7 cellular contexts compared by ENCODE assay signal in genomic region chr13:91313103-91313502, GRCh38. TPM values are rescaled to one million over a fixed set of nuclear protein-coding genes. Genes with fewer than 3 reads are reported as not detected.
A peak's percentile ranks its signal among the peaks of the same experiment; 100 is the strongest.
DNase-seq lines count a peak whose midpoint lies in the region; ATAC-seq and TF ChIP-seq lines count a peak whose summit lies in the region.

No MANE protein-coding gene starts in this region.

- H3K4me3 ChIP-seq in osteoblast (ENCODE audit: insufficient read depth, low read length) (no peak overlapping the region), neuronal stem cell (ENCODE audit: low read length in 2 of 2) (no peak overlapping the region)

- H3K4ac ChIP-seq in neuronal stem cell (ENCODE audit: low read length): no peak overlapping the region

- no peak overlapping the region for H2BK120ac ChIP-seq in neuronal stem cell (ENCODE audit: low read depth, low read length)

- no peaks in the 10 kb centered on the region for H3K4me1 ChIP-seq in osteoblast (ENCODE audit: insufficient read depth, low read length)
- H3K4me1 ChIP-seq in neuronal stem cell (ENCODE audit: control insufficient read depth in 2 of 2, insufficient read depth in 1 of 2, low read depth in 1 of 2, low read length in 2 of 2): no peaks in the 10 kb centered on the region

- no peak overlapping the region for H3K18ac ChIP-seq in neuronal stem cell (ENCODE audit: low read length)

- H3K79me1 ChIP-seq in neuronal stem cell (ENCODE audit: low read depth, low read length): no peaks in the 10 kb centered on the region

- no peak overlapping the region for H4K91ac ChIP-seq in neuronal stem cell (ENCODE audit: low read depth, low read length, poor library complexity)

- H2AFZ ChIP-seq in osteoblast (ENCODE audit: low read length) (peak overlapping the region; percentile 43), neuronal stem cell (ENCODE audit: low read length) (no peak overlapping the region)

- H2BK5ac ChIP-seq in neuronal stem cell (ENCODE audit: low read length): no peak overlapping the region

- no peak overlapping the region for H4K8ac ChIP-seq in neuronal stem cell (ENCODE audit: low read depth, low read length)

- H3K79me2 ChIP-seq in osteoblast (ENCODE audit: insufficient read depth, low read length): no peaks in the 10 kb centered on the region

- peak; percentile 85 for ATAC-seq in GM19023 (IDR thresholded peaks at IDR 0.05; ENCODE audit: unreplicated experiment)
- ATAC-seq in HG03066 (IDR thresholded peaks at IDR 0.05; ENCODE audit: low read depth, unreplicated experiment): peak; percentile 85

- no peak overlapping the region for H2BK12ac ChIP-seq in neuronal stem cell (ENCODE audit: low read length)

- TF ChIP-seq CTCF in osteoblast (IDR thresholded peaks at IDR 0.05; ENCODE audit: extremely low read depth, low read depth, low read length): peak; percentile 27

- H4K20me1 ChIP-seq in osteoblast (ENCODE audit: insufficient read depth, low read length): no peaks in the 10 kb centered on the region

- H3K27ac ChIP-seq in osteoblast (ENCODE audit: low read depth, low read length): no peak overlapping the region
- no peak overlapping the region for H3K27ac ChIP-seq in neuronal stem cell (replicated peaks; ENCODE audit: low read length)

- H3K14ac ChIP-seq in neuronal stem cell (ENCODE audit: low read length): no peak overlapping the region

- no CpG with 5 or more reads among the region's 5 CpGs for WGBS in neuronal stem cell (ENCODE audit: extremely low coverage in 2 of 2, insufficient read length in 2 of 2, insufficient replicate concordance in 1 of 2), 2 donors

- H2BK15ac ChIP-seq in neuronal stem cell (ENCODE audit: low read length): no peak overlapping the region

- H2AK5ac ChIP-seq in neuronal stem cell (ENCODE audit: low read depth, low read length): no peak overlapping the region

- H3K4me2 ChIP-seq in osteoblast (ENCODE audit: insufficient read depth, low read length) (peak overlapping the region; percentile 38), neuronal stem cell (ENCODE audit: insufficient read depth, low read length, poor library complexity, severe bottlenecking) (no peak overlapping the region)

- H3K23ac ChIP-seq in neuronal stem cell (ENCODE audit: low read depth, low read length, poor library complexity): no peak overlapping the region

- H3K36me3 ChIP-seq in osteoblast (ENCODE audit: insufficient read depth, low read length) (no peaks in the 10 kb centered on the region), neuronal stem cell (replicated peaks in 1 of 2; ENCODE audit: control insufficient read depth in 2 of 2, insufficient read depth in 2 of 2, low read length in 2 of 2) (no peaks in the 10 kb centered on the region)

- DNase-seq in EL: peak; percentile 2
- DNase-seq in RPMI7951 (ENCODE audit: low read depth): peak; percentile 1
- DNase-seq in dermis microvascular lymphatic vessel endothelial cell (ENCODE audit: low read depth in 2 of 2): peak; percentile 16 to 49
- DNase-seq in osteoblast (ENCODE audit: insufficient read length, low spot score, missing footprints): no peak
- no peak for DNase-seq in neuronal stem cell (ENCODE audit: low spot score)

- H3K9ac ChIP-seq in neuronal stem cell (ENCODE audit: low read depth, low read length, poor library complexity): no peak overlapping the region

- H3K27me3 ChIP-seq in osteoblast (ENCODE audit: insufficient read depth, low read length) (no peaks in the 10 kb centered on the region), neuronal stem cell (ENCODE audit: control insufficient read depth in 3 of 3, insufficient read depth in 3 of 3, low read depth in 1 of 3, low read length in 3 of 3) (no peaks in the 10 kb centered on the region)

- no peaks in the 10 kb centered on the region for H3K9me3 ChIP-seq in osteoblast (ENCODE audit: low read depth, low read length)
- H3K9me3 ChIP-seq in neuronal stem cell (replicated peaks in 1 of 2; ENCODE audit: control insufficient read depth in 2 of 2, insufficient read depth in 1 of 2, low read depth in 1 of 2, low read length in 2 of 2): no peaks in the 10 kb centered on the region

RNA-seq across cellular contexts. Expression of gene MIR17HG, which starts 34.4 kb away (rescaled TPM):
- 2.3 and 3.9 TPM in 2 replicates for total RNA-seq in RPMI7951 (2014; rRNA removed; shearing (Covaris generic))
- total RNA-seq in dermis microvascular lymphatic vessel endothelial cell (4.5 and 5.9 TPM in 2 replicates), osteoblast (3.2 and 4.0 TPM in 2 replicates)
- 5.1 TPM for polyA plus RNA-seq in neuronal stem cell (2013, experiment 1 of 2)
- polyA plus RNA-seq in neuronal stem cell (2013, experiment 2 of 2): 5.2 TPM

Comparison
In these comparisons a context has a peak if more than half of its experiments do, and no peak if none do; other contexts are left out.
1. DNase-seq: peak in EL (single experiment), RPMI7951 (single experiment) and dermis microvascular lymphatic vessel endothelial cell (2 of 2); none in osteoblast (single experiment) and neuronal stem cell (single experiment).